Comparison of ENCODE assay signal across 30 cellular contexts in the genomic region with DNA sequence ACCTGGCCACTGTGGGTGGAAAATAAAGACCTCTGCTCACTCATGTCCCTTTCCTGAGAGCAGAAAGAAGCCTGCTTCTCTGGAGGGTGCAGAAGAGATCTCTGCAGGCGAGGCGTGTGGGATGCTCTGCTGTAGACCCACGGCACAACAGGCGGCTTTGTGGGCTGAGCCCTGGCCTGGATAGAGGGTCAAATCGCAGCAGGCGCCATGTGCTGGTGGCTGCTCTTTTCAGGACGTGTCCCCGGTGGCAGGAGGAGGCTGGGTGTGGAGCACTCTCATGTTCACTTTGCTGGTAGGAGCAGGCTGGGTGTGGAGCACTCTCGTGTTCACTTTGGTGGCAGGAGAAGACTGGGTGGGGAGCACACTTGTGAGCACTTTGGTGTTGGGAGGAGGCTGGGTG. TPM values are rescaled to one million over a fixed set of nuclear protein-coding genes. Genes with fewer than 3 reads are reported as not detected.
"Had no signal": no experiment of that assay in that cellular context is flagged by ENCODE, and none has a peak within 500 bp of the region (broad histone marks: within the 10 kb centered on the region; RNA-seq: fewer than 3 reads in every experiment).

No MANE protein-coding gene starts in this region.

- H3K4me3 Mint-ChIP-seq: activated CD4-positive, alpha-beta memory T cell treated with anti-CD3 and anti-CD28 coated beads, Interleukin-2, amount 10 ng/mL, durations not matched to agents 7 days and 5 days; activated CD4-positive, alpha-beta T cell treated with anti-CD3 and anti-CD28 coated beads, Interleukin-2, amount 10 ng/mL, durations not matched to agents 7 days and 5 days; activated naive CD8-positive, alpha-beta T cell; activated T-cell treated with anti-CD3 and anti-CD28 coated beads, Interleukin-2, amount 50 U/mL, for 4 hours; activated T-helper 1 cell treated with anti-CD3 and anti-CD28 coated beads, Interleukin-12 subunit alpha, Interleukin-12 subunit beta, Interleukin-2, Interleukin-4 antibody, amounts not matched to agents 30 ng/mL and 10 ng/mL and 1 ng/mL, durations not matched to agents 14 hours and 24 hours and 36 hours; central memory CD8-positive, alpha-beta T cell; effector memory CD8-positive, alpha-beta T cell had no signal

- H3K27ac Mint-ChIP-seq: activated CD4-positive, alpha-beta memory T cell treated with anti-CD3 and anti-CD28 coated beads, Interleukin-2, amount 10 ng/mL, durations not matched to agents 7 days and 5 days; activated CD4-positive, alpha-beta T cell treated with anti-CD3 and anti-CD28 coated beads, Interleukin-2, amount 10 ng/mL, durations not matched to agents 7 days and 5 days; activated naive CD8-positive, alpha-beta T cell; activated T-helper 1 cell treated with anti-CD3 and anti-CD28 coated beads, Interleukin-12 subunit alpha, Interleukin-12 subunit beta, Interleukin-2, Interleukin-4 antibody, amounts not matched to agents 30 ng/mL and 10 ng/mL and 1 ng/mL, durations not matched to agents 14 hours and 24 hours and 36 hours; effector memory CD8-positive, alpha-beta T cell had no signal

- H3K27ac ChIP-seq: brain microvascular endothelial cell, esophagus muscularis mucosa, foreskin keratinocyte, gastrocnemius medialis had no signal

- H3K36me3 Mint-ChIP-seq: activated naive CD8-positive, alpha-beta T cell had no signal

- FAIRE-seq: astrocyte, bronchial epithelial cell, colon had no signal

- H3K4me1 ChIP-seq: foreskin keratinocyte, gastrocnemius medialis had no signal

- H3K4me3 ChIP-seq: esophagus muscularis mucosa, gastrocnemius medialis had no signal

- H3K9me3 ChIP-seq: esophagus muscularis mucosa, gastrocnemius medialis had no signal

- DNase-seq: activated CD4-positive, alpha-beta memory T cell treated with anti-CD3 and anti-CD28 coated beads, Interleukin-2, amount 10 ng/mL, durations not matched to agents 7 days and 5 days; activated CD4-positive, alpha-beta T cell treated with anti-CD3 and anti-CD28 coated beads for 1 hour; activated CD4-positive, alpha-beta T cell treated with anti-CD3 and anti-CD28 coated beads for 4 hours; activated CD4-positive, alpha-beta T cell treated with anti-CD3 and anti-CD28 coated beads, Interleukin-2, amount 10 ng/mL, durations not matched to agents 7 days and 5 days; activated CD4-positive, alpha-beta T cell treated with anti-CD3 and anti-CD28 coated beads, Interleukin-2, amount 50 U/mL, for 4 hours; activated effector memory CD4-positive, alpha-beta T cell treated with Interleukin-2 at 50 U/mL for 16 hours; activated gamma-delta T cell treated with Interleukin-2 at 50 U/mL for 16 hours; activated naive CD4-positive, alpha-beta T cell treated with anti-CD3 and anti-CD28 coated beads, Interleukin-2, amount 50 U/mL, for 16 hours; activated naive CD4-positive, alpha-beta T cell treated with Interleukin-2 at 50 U/mL for 16 hours; activated T-cell treated with anti-CD3 and anti-CD28 coated beads, Interleukin-2, amount 50 U/mL, for 4 hours; amniotic stem cell; anterior cingulate cortex; brain microvascular endothelial cell; cortex of kidney; dermis blood vessel endothelial cell; effector CD4-positive, alpha-beta T cell; effector memory CD8-positive, alpha-beta T cell; erythroblast; foreskin keratinocyte; gastrocnemius medialis; glutamatergic neuron; T-helper 2 cell had no signal

- ATAC-seq: activated T-cell treated with anti-CD3 and anti-CD28 coated beads, Interleukin-2, amount 50 U/mL, for 4 hours; effector memory CD8-positive, alpha-beta T cell; foreskin keratinocyte; gastrocnemius medialis had no signal

- H3K9me3 Mint-ChIP-seq: activated CD4-positive, alpha-beta memory T cell treated with anti-CD3 and anti-CD28 coated beads, Interleukin-2, amount 10 ng/mL, durations not matched to agents 7 days and 5 days; activated CD4-positive, alpha-beta T cell treated with anti-CD3 and anti-CD28 coated beads, Interleukin-2, amount 10 ng/mL, durations not matched to agents 7 days and 5 days; activated T-cell treated with anti-CD3 and anti-CD28 coated beads, Interleukin-2, amount 50 U/mL, for 4 hours; activated T-helper 1 cell treated with anti-CD3 and anti-CD28 coated beads, Interleukin-12 subunit alpha, Interleukin-12 subunit beta, Interleukin-2, Interleukin-4 antibody, amounts not matched to agents 30 ng/mL and 10 ng/mL and 1 ng/mL, durations not matched to agents 14 hours and 24 hours and 36 hours; central memory CD8-positive, alpha-beta T cell; effector memory CD8-positive, alpha-beta T cell had no signal

- H3K36me3 ChIP-seq: brain microvascular endothelial cell, esophagus muscularis mucosa, gastrocnemius medialis had no signal

- H3K4me1 Mint-ChIP-seq: activated CD4-positive, alpha-beta memory T cell treated with anti-CD3 and anti-CD28 coated beads, Interleukin-2, amount 10 ng/mL, durations not matched to agents 7 days and 5 days; activated CD4-positive, alpha-beta T cell treated with anti-CD3 and anti-CD28 coated beads, Interleukin-2, amount 10 ng/mL, durations not matched to agents 7 days and 5 days; central memory CD8-positive, alpha-beta T cell had no signal

RNA-seq across cellular contexts. Expression of a gene that starts 35.1 kb away (rescaled TPM):
- total RNA-seq: activated CD4-positive, alpha-beta memory T cell treated with anti-CD3 and anti-CD28 coated beads, Interleukin-2, amount 10 ng/mL, durations not matched to agents 7 days and 5 days; activated CD4-positive, alpha-beta T cell treated with anti-CD3 and anti-CD28 coated beads, Interleukin-2, amount 10 ng/mL, durations not matched to agents 7 days and 5 days; activated T-cell treated with anti-CD3 and anti-CD28 coated beads, Interleukin-2, amount 50 U/mL, for 4 hours; activated T-helper 1 cell treated with anti-CD3 and anti-CD28 coated beads, Interleukin-12 subunit alpha, Interleukin-12 subunit beta, Interleukin-2, Interleukin-4 antibody, amounts not matched to agents 30 ng/mL and 10 ng/mL and 1 ng/mL, durations not matched to agents 14 hours and 24 hours and 36 hours; dermis blood vessel endothelial cell; esophagus muscularis mucosa; T-helper 1 cell treated with Interleukin-12 subunit alpha and Interleukin-12 subunit beta and Interleukin-4 antibody, amounts not matched to agents 30 ng/mL and 1 ng/mL, for 36 hours had no signal
